Comparison of ENCODE assay signal across 27 cellular contexts in the genomic region with DNA sequence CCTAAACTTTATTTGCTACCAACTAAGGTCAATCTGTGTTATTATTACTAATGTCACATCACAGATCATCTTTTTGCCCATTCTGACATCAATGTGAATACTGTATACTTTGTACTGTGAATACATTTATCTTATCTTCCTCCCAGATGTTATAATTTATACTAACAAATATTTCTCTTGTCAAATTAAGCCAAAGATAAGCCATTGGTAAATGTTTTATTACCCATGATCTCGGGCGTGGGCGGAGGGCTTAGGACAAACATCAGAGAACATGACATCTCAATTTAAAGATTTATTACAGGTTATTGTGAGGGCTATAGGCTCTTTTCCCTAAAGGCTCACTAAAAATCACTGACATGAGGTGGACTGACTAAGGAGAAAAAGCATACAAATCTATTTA.
"Had no signal": no experiment of that assay in that cellular context is flagged by ENCODE, and none has a peak within 500 bp of the region (broad histone marks: within the 10 kb centered on the region; RNA-seq: fewer than 3 reads in every experiment).

No MANE protein-coding gene starts in this region.

- H3K9me3 ChIP-seq: adrenal gland, body of pancreas, esophagus squamous epithelium, gastroesophageal sphincter had no signal

- H3K36me3 ChIP-seq: adrenal gland, esophagus squamous epithelium, gastroesophageal sphincter had no signal

- DNase-seq: activated CD4-positive, alpha-beta memory T cell treated with anti-CD3 and anti-CD28 coated beads for 36 hours; activated CD4-positive, alpha-beta T cell treated with anti-CD3 and anti-CD28 coated beads for 36 hours; activated CD4-positive, alpha-beta T cell treated with anti-CD3 and anti-CD28 coated beads, Interleukin-2, amount 10 ng/mL, durations not matched to agents 24 days and 14 days; activated CD4-positive, CD25-positive, alpha-beta regulatory T cell; activated CD4-positive, CD25-positive, alpha-beta regulatory T cell treated with anti-CD3 and anti-CD28 coated beads, Interleukin-2, amount 50 U/mL, for 72 hours; activated CD8-positive, alpha-beta memory T cell treated with anti-CD3 and anti-CD28 coated beads, Interleukin-2, amount 10 ng/mL, durations not matched to agents 7 days and 5 days; activated CD8-positive, alpha-beta memory T cell treated with anti-CD3 and anti-CD28 coated beads, Interleukin-2, amount 50 U/mL, for 4 hours; activated CD8-positive, alpha-beta T cell treated with anti-CD3 and anti-CD28 coated beads, Interleukin-2, amount 10 ng/mL, durations not matched to agents 7 days and 5 days; activated effector memory CD4-positive, alpha-beta T cell treated with anti-CD3 and anti-CD28 coated beads, Interleukin-2, amount 50 U/mL, for 16 hours; activated naive CD4-positive, alpha-beta T cell treated with anti-CD3 and anti-CD28 coated beads for 36 hours; activated naive CD8-positive, alpha-beta T cell treated with anti-CD3 and anti-CD28 coated beads for 36 hours; activated naive CD8-positive, alpha-beta T cell treated with anti-CD3 and anti-CD28 coated beads, Interleukin-2, amount 50 U/mL, for 24 hours; activated T-cell treated with anti-CD3 and anti-CD28 coated beads, Interleukin-2, amount 50 U/mL, for 1 hour; activated T-cell treated with anti-CD3 and anti-CD28 coated beads, Interleukin-2, amount 50 U/mL, for 48 hours; adrenal gland; amygdala; aorta; body of pancreas; caudate nucleus; cortex of kidney; dermis blood vessel endothelial cell; effector CD8-positive, alpha-beta T cell; esophagus squamous epithelium; foreskin melanocyte; T-helper 2 cell had no signal

- H3K4me1 ChIP-seq: adrenal gland, body of pancreas, esophagus squamous epithelium, gastroesophageal sphincter had no signal

- ATAC-seq: activated CD4-positive, alpha-beta T cell treated with anti-CD3 and anti-CD28 coated beads for 36 hours; activated CD8-positive, alpha-beta memory T cell treated with anti-CD3 and anti-CD28 coated beads, Interleukin-2, amount 10 ng/mL, durations not matched to agents 7 days and 5 days; activated CD8-positive, alpha-beta T cell treated with anti-CD3 and anti-CD28 coated beads, Interleukin-2, amount 10 ng/mL, durations not matched to agents 7 days and 5 days; activated naive CD8-positive, alpha-beta T cell treated with anti-CD3 and anti-CD28 coated beads, Interleukin-2, amount 50 U/mL, for 24 hours; body of pancreas; gastroesophageal sphincter had no signal

- H3K4me3 ChIP-seq: adrenal gland, body of pancreas, esophagus squamous epithelium, gastroesophageal sphincter had no signal

- H3K27ac ChIP-seq: adrenal gland, body of pancreas, epithelial cell of prostate, esophagus squamous epithelium, gastroesophageal sphincter had no signal
